Comparison of ENCODE assay signal across 9 cellular contexts in the genomic region with DNA sequence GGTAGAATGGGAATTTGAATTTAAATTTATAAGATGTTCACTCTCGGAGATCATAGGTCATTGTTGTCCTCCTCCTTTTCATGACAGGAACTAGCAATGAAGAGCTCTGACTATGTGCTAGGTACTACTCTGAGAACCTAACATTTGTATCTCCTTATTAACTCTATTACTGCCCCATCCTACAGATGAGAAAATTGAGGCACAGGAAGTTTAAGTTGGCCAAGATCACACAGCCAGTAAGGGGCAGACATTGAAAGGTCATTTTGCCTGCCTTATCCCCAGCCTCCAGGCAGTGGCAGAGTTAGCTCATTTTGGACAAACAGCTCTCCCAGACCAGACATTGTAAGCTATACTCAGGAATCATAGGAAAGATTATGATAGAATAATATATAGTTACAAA. TPM values are rescaled to one million over a fixed set of nuclear protein-coding genes. Genes with fewer than 3 reads are reported as not detected.
A peak's percentile ranks its signal among the peaks of the same experiment; 100 is the strongest.
DNase-seq lines count a peak whose midpoint lies in the region; ATAC-seq and TF ChIP-seq lines count a peak whose summit lies in the region.
"Had no signal": no experiment of that assay in that cellular context is flagged by ENCODE, and none has a peak within 500 bp of the region (broad histone marks: within the 10 kb centered on the region; RNA-seq: fewer than 3 reads in every experiment).

No MANE protein-coding gene starts in this region.

- peaks cover 27% of the 10 kb centered on the region for H3K36me3 Mint-ChIP-seq in HFFc6 (ENCODE audit: low read depth)
- H3K36me3 Mint-ChIP-seq in activated T-helper 1 cell treated with anti-CD3 and anti-CD28 coated beads, Interleukin-12 subunit alpha, Interleukin-12 subunit beta, Interleukin-2, Interleukin-4 antibody, amounts not matched to agents 30 ng/mL and 10 ng/mL and 1 ng/mL, durations not matched to agents 14 hours and 24 hours and 36 hours (ENCODE audit: low read depth): peaks cover 42% of the 10 kb centered on the region

- H3K27me3 Mint-ChIP-seq in HFFc6 (ENCODE audit: insufficient read depth): peaks cover 2% of the 10 kb centered on the region; the same call in 1 of the 2 replicates
- no peaks in the 10 kb centered on the region for H3K27me3 Mint-ChIP-seq in activated T-helper 1 cell treated with anti-CD3 and anti-CD28 coated beads, Interleukin-12 subunit alpha, Interleukin-12 subunit beta, Interleukin-2, Interleukin-4 antibody, amounts not matched to agents 30 ng/mL and 10 ng/mL and 1 ng/mL, durations not matched to agents 14 hours and 24 hours and 36 hours (ENCODE audit: insufficient read depth)
- H3K27me3 Mint-ChIP-seq: stimulated activated naive CD8-positive, alpha-beta T cell treated with anti-CD3 and anti-CD28 coated beads, Interleukin-15, amount 100 ng/mL, for 72 hours had no signal

- no peak overlapping the region for H3K4me3 Mint-ChIP-seq in HFFc6
- peak overlapping the region; percentile 45 for H3K4me3 Mint-ChIP-seq in activated T-helper 1 cell treated with anti-CD3 and anti-CD28 coated beads, Interleukin-12 subunit alpha, Interleukin-12 subunit beta, Interleukin-2, Interleukin-4 antibody, amounts not matched to agents 30 ng/mL and 10 ng/mL and 1 ng/mL, durations not matched to agents 14 hours and 24 hours and 36 hours

- POLR2A ChIA-PET in BJ (lab: Charles Lee): no interaction called here

- ATAC-seq in left colon: peak; percentile 45
- ATAC-seq in GM18907 (IDR thresholded peaks at IDR 0.05; ENCODE audit: unreplicated experiment): no peak
- no peak for ATAC-seq in GM19351 (IDR thresholded peaks at IDR 0.05; ENCODE audit: unreplicated experiment)
- ATAC-seq in GM19328 (IDR thresholded peaks at IDR 0.05; ENCODE audit: unreplicated experiment): no peak
- ATAC-seq in GM21390 (IDR thresholded peaks at IDR 0.05; ENCODE audit: unreplicated experiment): no peak

- no peak overlapping the region for H3K27ac Mint-ChIP-seq in HFFc6
- no peak overlapping the region for H3K27ac Mint-ChIP-seq in activated T-helper 1 cell treated with anti-CD3 and anti-CD28 coated beads, Interleukin-12 subunit alpha, Interleukin-12 subunit beta, Interleukin-2, Interleukin-4 antibody, amounts not matched to agents 30 ng/mL and 10 ng/mL and 1 ng/mL, durations not matched to agents 14 hours and 24 hours and 36 hours

- no peaks in the 10 kb centered on the region for H3K27me3 ChIP-seq in BJ (ENCODE audit: control insufficient read depth, insufficient read depth, low read length)

- CTCF ChIA-PET in BJ (lab: Yijun Ruan, JAX): interaction anchor here (0.5 to 5.8 kb wide), 27 partner anchors 9 to 324 kb away, joined by 3 to 65 read pairs (median 4); partner anchors contain the start of genes DDX21, HKDC1 and KIFBP

- DNase-seq in BJ (ENCODE audit: low read depth) (no peak), HFFc6 (peak; percentile 34), left colon (no peak)
- no peak for DNase-seq in activated T-helper 1 cell treated with anti-CD3 and anti-CD28 coated beads, Interleukin-12 subunit alpha, Interleukin-12 subunit beta, Interleukin-2, Interleukin-4 antibody, amounts not matched to agents 30 ng/mL and 10 ng/mL and 1 ng/mL, durations not matched to agents 14 hours and 24 hours and 36 hours (ENCODE audit: low spot score)

- intact Hi-C loops in activated T-helper 1 cell treated with anti-CD3 and anti-CD28 coated beads, Interleukin-12 subunit alpha, Interleukin-12 subunit beta, Interleukin-2, Interleukin-4 antibody, amounts not matched to agents 30 ng/mL and 10 ng/mL and 1 ng/mL, durations not matched to agents 14 hours and 24 hours and 36 hours (cut with micrococcal nuclease): loop anchor here (1.0 to 5.0 kb wide), 7 partner anchors 29 to 298 kb away; partner anchors contain the start of genes DDX50 and SUPV3L1
- intact Hi-C loops in left colon (cut with DNase I, micrococcal nuclease): loop anchor here (10.0 kb wide), 1 partner anchor 89 kb away; no protein-coding TSS in a partner anchor

- H3K9me3 Mint-ChIP-seq in HFFc6: no peaks in the 10 kb centered on the region
- no peaks in the 10 kb centered on the region for H3K9me3 Mint-ChIP-seq in activated T-helper 1 cell treated with anti-CD3 and anti-CD28 coated beads, Interleukin-12 subunit alpha, Interleukin-12 subunit beta, Interleukin-2, Interleukin-4 antibody, amounts not matched to agents 30 ng/mL and 10 ng/mL and 1 ng/mL, durations not matched to agents 14 hours and 24 hours and 36 hours
- H3K9me3 Mint-ChIP-seq: stimulated activated naive CD8-positive, alpha-beta T cell treated with anti-CD3 and anti-CD28 coated beads, Interleukin-15, amount 100 ng/mL, for 72 hours had no signal

- no peak overlapping the region for H3K4me3 ChIP-seq in BJ (ENCODE audit: low read depth, low read length)

- H3K36me3 ChIP-seq in BJ (ENCODE audit: control insufficient read depth, insufficient read depth, low read length): no peaks in the 10 kb centered on the region

- peaks cover 41% of the 10 kb centered on the region for H3K4me1 Mint-ChIP-seq in HFFc6 (ENCODE audit: low read depth)
- H3K4me1 Mint-ChIP-seq in activated T-helper 1 cell treated with anti-CD3 and anti-CD28 coated beads, Interleukin-12 subunit alpha, Interleukin-12 subunit beta, Interleukin-2, Interleukin-4 antibody, amounts not matched to agents 30 ng/mL and 10 ng/mL and 1 ng/mL, durations not matched to agents 14 hours and 24 hours and 36 hours (ENCODE audit: low read depth): peaks cover 51% of the 10 kb centered on the region

- peak; percentile 11; the same call in 1 of the 2 replicates for TF ChIP-seq CTCF in BJ (IDR thresholded peaks at IDR 0.05; ENCODE audit: insufficient read depth, low read depth, low read length)
- TF ChIP-seq CTCF in HFFc6 (IDR thresholded peaks at IDR 0.05): no peak

RNA-seq across cellular contexts. Expression of gene SRGN, which starts 6.0 kb away (rescaled TPM):
- 83.5 and 127 TPM in 2 replicates for polyA plus RNA-seq in BJ (2011; rRNA removed)
- polyA minus RNA-seq in BJ (2011; rRNA and poly(A)+ RNA removed): 32.8 and 48.5 TPM in 2 replicates
- total RNA-seq in HFFc6 (2021; fragmentation: NEBNext Ultra II Directional; extraction: Animal tissue kit (Norgen Biotek cat#: 25700)): 100 to 1,000 TPM; 128 to 471 (median 424) TPM
- 1,217 and 1,242 TPM in 2 replicates for total RNA-seq in activated T-helper 1 cell treated with anti-CD3 and anti-CD28 coated beads, Interleukin-12 subunit alpha, Interleukin-12 subunit beta, Interleukin-2, Interleukin-4 antibody, amounts not matched to agents 30 ng/mL and 10 ng/mL and 1 ng/mL, durations not matched to agents 14 hours and 24 hours and 36 hours
- total RNA-seq in left colon: 10 to 100 TPM; 19.5 to 38.0 TPM

RNA-seq across cellular contexts. Expression of gene VPS26A, which starts 30.0 kb away (rescaled TPM):
- polyA plus RNA-seq in BJ (2011; rRNA removed): 7.5 and 18.7 TPM in 2 replicates
- polyA minus RNA-seq in BJ (2011; rRNA and poly(A)+ RNA removed): 2.1 and 4.9 TPM in 2 replicates
- total RNA-seq in HFFc6 (2021; fragmentation: NEBNext Ultra II Directional; extraction: Animal tissue kit (Norgen Biotek cat#: 25700)): 10 to 100 TPM; 47.9 to 62.8 (median 61.4) TPM
- total RNA-seq in activated T-helper 1 cell treated with anti-CD3 and anti-CD28 coated beads, Interleukin-12 subunit alpha, Interleukin-12 subunit beta, Interleukin-2, Interleukin-4 antibody, amounts not matched to agents 30 ng/mL and 10 ng/mL and 1 ng/mL, durations not matched to agents 14 hours and 24 hours and 36 hours: 24.7 and 24.8 TPM in 2 replicates
- 10 to 100 TPM; 58.3 to 67.6 TPM for total RNA-seq in left colon
